8 cellular contexts compared by ENCODE assay signal in genomic region chr7:65980478-65981250, GRCh38. TPM values are rescaled to one million over a fixed set of nuclear protein-coding genes. Genes with fewer than 3 reads are reported as not detected.
DNase-seq lines count a peak whose midpoint lies in the region; ATAC-seq and TF ChIP-seq lines count a peak whose summit lies in the region.

No MANE protein-coding gene starts in this region.

- H3K27me3 Mint-ChIP-seq in activated T-cell treated with anti-CD3 and anti-CD28 coated beads, Interleukin-2, amount 50 U/mL, for 4 hours (ENCODE audit: low read depth) = no peaks in the 10 kb centered on the region

- peak; percentile 88 for DNase-seq in NOMO-1 treated with DMSO at 0.1 percent for 48 hours (lab: John Stamatoyannopoulos, UW; ENCODE audit: unreplicated experiment)
- no peak for DNase-seq in activated T-cell treated with anti-CD3 and anti-CD28 coated beads, Interleukin-2, amount 50 U/mL, for 4 hours
- DNase-seq in Right ventricle myocardium inferior (ENCODE audit: missing footprints) = peak; percentile 88
- DNase-seq in retina = peak; percentile 6
- no peak for DNase-seq in iPS-NIHi11 (ENCODE audit: low spot score)
- DNase-seq in SHP77 treated with DMSO at 0.1 percent for 48 hours (lab: John Stamatoyannopoulos, UW) = no peak

- peaks cover 8% of the 10 kb centered on the region for H3K4me1 Mint-ChIP-seq in activated T-cell treated with anti-CD3 and anti-CD28 coated beads, Interleukin-2, amount 50 U/mL, for 4 hours (ENCODE audit: low read depth)

- ATAC-seq in GM18505 (IDR thresholded peaks at IDR 0.05; ENCODE audit: unreplicated experiment) (peak; percentile 65), HG02623 (IDR thresholded peaks at IDR 0.05; ENCODE audit: unreplicated experiment) (peak; percentile 66), Right ventricle myocardium inferior (peak; percentile 53)
- ATAC-seq in activated T-cell treated with anti-CD3 and anti-CD28 coated beads, Interleukin-2, amount 50 U/mL, for 4 hours = peak; percentile 16 to 37

- no peaks in the 10 kb centered on the region for H3K9me3 Mint-ChIP-seq in activated T-cell treated with anti-CD3 and anti-CD28 coated beads, Interleukin-2, amount 50 U/mL, for 4 hours

- H3K36me3 Mint-ChIP-seq in activated T-cell treated with anti-CD3 and anti-CD28 coated beads, Interleukin-2, amount 50 U/mL, for 4 hours (ENCODE audit: insufficient read depth) = peaks cover 5% of the 10 kb centered on the region

- intact Hi-C loops in Right ventricle myocardium inferior (cut with DNase I) = loop anchor here (5.0 kb wide), 1 partner anchor 228 kb away; no protein-coding TSS in a partner anchor

- peak overlapping the region; percentile 80 for H3K4me3 Mint-ChIP-seq in activated T-cell treated with anti-CD3 and anti-CD28 coated beads, Interleukin-2, amount 50 U/mL, for 4 hours

- peak; percentile 63 for TF ChIP-seq POLR2A in GM18505 (IDR thresholded peaks at IDR 0.05; ENCODE audit: borderline replicate concordance, extremely low read depth, insufficient read depth, insufficient read length)

RNA-seq across cellular contexts. Expression of gene GUSB, which starts 1.3 kb away (rescaled TPM):
- 10 to 100 TPM; 40.3 to 46.7 (median 41.5) TPM for total RNA-seq in activated T-cell treated with anti-CD3 and anti-CD28 coated beads, Interleukin-2, amount 50 U/mL, for 4 hours
- total RNA-seq in Right ventricle myocardium inferior = 18.3 TPM

Comparison
In these comparisons a context has a peak if more than half of its experiments do, and no peak if none do; other contexts are left out.
1. DNase-seq: peak in NOMO-1 treated with DMSO at 0.1 percent for 48 hours (single experiment), Right ventricle myocardium inferior (single experiment) and retina (single experiment); none in activated T-cell treated with anti-CD3 and anti-CD28 coated beads, Interleukin-2, amount 50 U/mL, for 4 hours (single experiment), iPS-NIHi11 (single experiment) and SHP77 treated with DMSO at 0.1 percent for 48 hours (single experiment).
2. Peak in every context shown above with its lines, with median percentiles within 50 percentile points of each other: ATAC-seq.